5 cellular contexts compared by ENCODE assay signal in genomic region chr13:103599870-103600269, GRCh38.
DNase-seq lines count a peak whose midpoint lies in the region; TF ChIP-seq lines count a peak whose summit lies in the region.
"Not testable (repeated sequence)": the region's sequence is repeated elsewhere in the genome, so short reads cannot be mapped to it uniquely, and the experiment has no call there.

No MANE protein-coding gene starts in this region.

- H3K4me1 Mint-ChIP-seq in chondrocyte (ENCODE audit: low read depth) = not testable (repeated sequence)

- H3K23ac ChIP-seq in neuronal stem cell (ENCODE audit: low read depth, low read length, poor library complexity) = not testable (repeated sequence)

- H3K9me3 ChIP-seq in neuronal stem cell (replicated peaks in 1 of 2; ENCODE audit: control insufficient read depth in 2 of 2, insufficient read depth in 1 of 2, low read depth in 1 of 2, low read length in 2 of 2); testis: not testable (repeated sequence)

- not testable (repeated sequence) for H2AK5ac ChIP-seq in neuronal stem cell (ENCODE audit: low read depth, low read length)

- not testable (repeated sequence) for H2BK5ac ChIP-seq in neuronal stem cell (ENCODE audit: low read length)

- not testable (repeated sequence) for TF ChIP-seq CTCF in chondrocyte (IDR thresholded peaks at IDR 0.05); testis (IDR thresholded peaks at IDR 0.05)

- H3K4me3 Mint-ChIP-seq in chondrocyte (ENCODE audit: unreplicated experiment) = not testable (repeated sequence)

- peak overlapping the region; percentile 56 for H3K14ac ChIP-seq in neuronal stem cell (ENCODE audit: low read length)

- not testable (repeated sequence) for H2BK15ac ChIP-seq in neuronal stem cell (ENCODE audit: low read length)

- not testable (repeated sequence) for H3K9ac ChIP-seq in neuronal stem cell (ENCODE audit: low read depth, low read length, poor library complexity)

- H3K79me1 ChIP-seq in neuronal stem cell (ENCODE audit: low read depth, low read length) = not testable (repeated sequence)

- not testable (repeated sequence) for H3K9me3 Mint-ChIP-seq in chondrocyte (ENCODE audit: low read depth)

- H3K27me3 ChIP-seq in neuronal stem cell (ENCODE audit: control insufficient read depth in 3 of 3, insufficient read depth in 3 of 3, low read depth in 1 of 3, low read length in 3 of 3); testis: not testable (repeated sequence)

- not testable (repeated sequence) for H2AFZ ChIP-seq in neuronal stem cell (ENCODE audit: low read length)

- not testable (repeated sequence) for H3K36me3 Mint-ChIP-seq in chondrocyte (ENCODE audit: low read depth)

- H3K18ac ChIP-seq in neuronal stem cell (ENCODE audit: low read length) = not testable (repeated sequence)

- not testable (repeated sequence) for H3K27ac Mint-ChIP-seq in chondrocyte (ENCODE audit: unreplicated experiment)

- H4K91ac ChIP-seq in neuronal stem cell (ENCODE audit: low read depth, low read length, poor library complexity) = not testable (repeated sequence)

- not testable (repeated sequence) for H3K4me2 ChIP-seq in neuronal stem cell (ENCODE audit: insufficient read depth, low read length, poor library complexity, severe bottlenecking)

- not testable (repeated sequence) for H3K27ac ChIP-seq in neuronal stem cell (replicated peaks; ENCODE audit: low read length); testis

- H3K4ac ChIP-seq in neuronal stem cell (ENCODE audit: low read length) = not testable (repeated sequence)

- H3K27me3 Mint-ChIP-seq in chondrocyte (ENCODE audit: low read depth) = not testable (repeated sequence)

- H3K4me1 ChIP-seq in neuronal stem cell (ENCODE audit: control insufficient read depth in 2 of 2, insufficient read depth in 1 of 2, low read depth in 1 of 2, low read length in 2 of 2); testis: not testable (repeated sequence)

- TF ChIP-seq POLR2A in testis (IDR thresholded peaks at IDR 0.05) = not testable (repeated sequence)

- H2BK12ac ChIP-seq in neuronal stem cell (ENCODE audit: low read length) = not testable (repeated sequence)

- not testable (repeated sequence) for H2BK120ac ChIP-seq in neuronal stem cell (ENCODE audit: low read depth, low read length)

- intact Hi-C loops in posterior vena cava (cut with DNase I); testis (cut with DNase I; ENCODE audit: low total_unique reads): not testable (repeated sequence)

- WGBS in neuronal stem cell (ENCODE audit: extremely low coverage in 2 of 2, insufficient read length in 2 of 2, insufficient replicate concordance in 1 of 2), 2 donors = no CpG with 5 or more reads among the region's 26 CpGs
- 80 to 81% methylated on average over 9 to 26 of the region's 26 CpGs for WGBS in testis, 2 donors

- H3K4me3 ChIP-seq in neuronal stem cell (ENCODE audit: low read length in 2 of 2) = not testable (repeated sequence)
- peak overlapping the region; percentile 29 to 44 for H3K4me3 ChIP-seq in testis

- not testable (repeated sequence) for H4K8ac ChIP-seq in neuronal stem cell (ENCODE audit: low read depth, low read length)

- not testable (repeated sequence) for H3K36me3 ChIP-seq in neuronal stem cell (replicated peaks in 1 of 2; ENCODE audit: control insufficient read depth in 2 of 2, insufficient read depth in 2 of 2, low read length in 2 of 2); testis (ENCODE audit: low read depth, missing control alignments)

- DNase-seq in activated gamma-delta T cell (lab: John Stamatoyannopoulos, UW) (peak; percentile 7), chondrocyte (ENCODE audit: low spot score) (peak; percentile 62), posterior vena cava (ENCODE audit: low spot score) (peak; percentile 59)
- not testable (repeated sequence) for DNase-seq in neuronal stem cell (ENCODE audit: low spot score); testis
